In the genomic region with DNA sequence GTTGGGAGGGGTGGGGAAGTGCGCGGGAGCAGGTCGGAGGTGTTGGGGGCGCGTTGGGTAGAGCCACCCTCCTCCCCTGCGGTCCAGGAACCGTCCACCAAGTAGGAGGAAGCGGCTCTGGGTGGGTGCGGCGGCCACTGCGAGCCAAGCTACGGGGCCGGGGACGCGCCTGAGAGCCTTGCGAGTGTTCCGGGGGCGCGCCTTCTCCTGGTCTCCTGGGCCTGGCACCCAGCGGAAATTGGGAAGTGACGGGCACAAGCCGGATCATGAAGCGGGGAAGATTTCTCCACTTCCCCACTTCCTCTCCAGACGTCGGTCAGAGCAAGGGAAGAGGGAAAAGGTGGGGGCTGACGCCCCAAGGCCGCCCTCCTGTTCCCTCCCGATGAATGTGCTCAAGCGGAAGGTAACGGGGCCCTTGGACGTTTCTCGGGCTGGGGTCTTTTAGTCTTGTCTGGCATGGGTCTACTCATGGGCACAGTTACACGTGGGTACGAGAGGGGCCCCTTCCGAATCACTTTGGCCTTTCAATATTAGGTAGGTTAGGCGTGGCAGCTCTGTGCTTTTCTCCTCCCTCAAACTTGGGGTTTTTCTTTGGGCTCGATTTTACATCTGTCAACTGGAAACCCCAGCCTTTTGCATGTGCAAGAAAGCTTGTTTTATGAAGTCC, we compare ENCODE assay signal across 8 cellular contexts. TPM values are rescaled to one million over a fixed set of nuclear protein-coding genes. Genes with fewer than 3 reads are reported as not detected.
DNase-seq lines count a peak whose midpoint lies in the region; ATAC-seq, FAIRE-seq and TF ChIP-seq lines count a peak whose summit lies in the region.

No MANE protein-coding gene starts in this region.

- no peak for FAIRE-seq in kidney (lab: Jason Lieb, UNC)

- intact Hi-C loops in ascending aorta (cut with DNase I) (loop anchor here (1.0 to 5.0 kb wide), 3 partner anchors 14 to 71 kb away; partner anchors contain the start of genes ACTN3 and ZDHHC24), kidney (cut with DNase I) (no loop called here)

- H3K9me3 ChIP-seq in ascending aorta = no peaks in the 10 kb centered on the region
- no peaks in the 10 kb centered on the region for H3K9me3 ChIP-seq in kidney (ENCODE audit: control insufficient read depth in 1 of 2, low read length in 2 of 2)
- H3K9me3 ChIP-seq in stomach smooth muscle (ENCODE audit: control insufficient read depth in 2 of 2, low read length in 2 of 2) = no peaks in the 10 kb centered on the region

- peak; percentile 72 for DNase-seq in NCI-H2029 (lab: John Stamatoyannopoulos, UW)
- no peak for DNase-seq in NCI-H2029 treated with DMSO at 0.1 percent for 48 hours (lab: John Stamatoyannopoulos, UW)
- no peak for DNase-seq in LNCaP clone FGC (ENCODE audit: low read depth)
- peak; percentile 30 to 89 for DNase-seq in ascending aorta (ENCODE audit: low spot score in 2 of 2)
- no peak for DNase-seq in kidney

- ATAC-seq in GM18873 (IDR thresholded peaks at IDR 0.05; ENCODE audit: low FRiP score, unreplicated experiment) (no peak), HG02884 (IDR thresholded peaks at IDR 0.05; ENCODE audit: unreplicated experiment) (no peak)

- H3K27ac ChIP-seq in ascending aorta = peak overlapping the region; percentile 92 to 95
- H3K27ac ChIP-seq in kidney (ENCODE audit: low read depth in 2 of 2, low read length in 2 of 2) = peak overlapping the region; percentile 95 to 98
- H3K27ac ChIP-seq in stomach smooth muscle (ENCODE audit: low read length) = peak overlapping the region; percentile 97

- H3K36me3 ChIP-seq in ascending aorta (no peaks in the 10 kb centered on the region), kidney (ENCODE audit: control insufficient read depth in 1 of 2, insufficient read depth in 2 of 2, low read length in 2 of 2) (peaks cover 0 to 3% of the 10 kb centered on the region in 2 donors), stomach smooth muscle (ENCODE audit: control insufficient read depth in 2 of 2, insufficient read depth in 2 of 2, low read length in 2 of 2) (peaks cover 0 to 2% of the 10 kb centered on the region in 2 donors)

- no peaks in the 10 kb centered on the region for H3K27me3 ChIP-seq in ascending aorta
- no peaks in the 10 kb centered on the region for H3K27me3 ChIP-seq in stomach smooth muscle (ENCODE audit: control insufficient read depth in 1 of 2, insufficient read depth in 2 of 2, low read length in 2 of 2)

- H3K4me3 ChIP-seq in LNCaP clone FGC (ENCODE audit: low read depth, low read length) (peak overlapping the region; percentile 94), ascending aorta (peak overlapping the region; percentile 63 to 85), kidney (ENCODE audit: low read length in 2 of 2) (peak overlapping the region; percentile 99 to 100), stomach smooth muscle (ENCODE audit: low read length in 2 of 2) (peak overlapping the region; percentile 99)

- TF ChIP-seq CTCF in LNCaP clone FGC (IDR thresholded peaks at IDR 0.05; ENCODE audit: control insufficient read depth, extremely low read depth, insufficient read depth) (no peak), ascending aorta (IDR thresholded peaks at IDR 0.05) (no peak), kidney (IDR thresholded peaks at IDR 0.05; ENCODE audit: borderline replicate concordance, extremely low read depth, insufficient read depth) (no peak)

- H3K9ac ChIP-seq in kidney (ENCODE audit: low read length in 2 of 2) (peak overlapping the region; percentile 90 to 94), stomach smooth muscle (ENCODE audit: low read length in 2 of 2) (peak overlapping the region; percentile 97 to 99)

- peaks cover 6 to 36% of the 10 kb centered on the region in 2 donors for H3K4me1 ChIP-seq in ascending aorta
- peaks cover 0 to 18% of the 10 kb centered on the region in 2 donors for H3K4me1 ChIP-seq in kidney (ENCODE audit: control insufficient read depth in 1 of 2, insufficient read depth in 1 of 2, low read depth in 1 of 2, low read length in 2 of 2)
- peaks cover 36% of the 10 kb centered on the region for H3K4me1 ChIP-seq in stomach smooth muscle (ENCODE audit: control insufficient read depth, insufficient read depth, low read length)

RNA-seq across cellular contexts. Expression of gene RBM14, which starts 0.9 kb away (rescaled TPM):
- total RNA-seq in ascending aorta (39.2 TPM), kidney (80.6 TPM)
- polyA plus RNA-seq in kidney (ENCODE audit: insufficient read depth, low read depth, low replicate concordance) = 35.9 TPM

RNA-seq across cellular contexts. Expression of gene RBM4, which starts 21.2 kb away (rescaled TPM):
- total RNA-seq in ascending aorta = 79.5 TPM
- 125 TPM for total RNA-seq in kidney
- polyA plus RNA-seq in kidney (ENCODE audit: insufficient read depth, low read depth, low replicate concordance) = 168 TPM

RNA-seq across cellular contexts. Expression of gene CCS, which starts 24.3 kb away (rescaled TPM):
- total RNA-seq in ascending aorta (50.4 TPM), kidney (40.7 TPM)
- polyA plus RNA-seq in kidney (ENCODE audit: insufficient read depth, low read depth, low replicate concordance) = 78.7 TPM

RNA-seq across cellular contexts. Expression of gene CCDC87, which starts 24.4 kb away (rescaled TPM):
- 0.21 TPM for total RNA-seq in ascending aorta
- total RNA-seq in kidney = 1.0 TPM
- polyA plus RNA-seq in kidney (ENCODE audit: insufficient read depth, low read depth, low replicate concordance) = 0.13 TPM

RNA-seq across cellular contexts. Expression of gene CTSF, which starts 48.9 kb away (rescaled TPM):
- 98.8 TPM for total RNA-seq in ascending aorta
- total RNA-seq in kidney = 58.0 TPM
- 80.4 TPM for polyA plus RNA-seq in kidney (ENCODE audit: insufficient read depth, low read depth, low replicate concordance)

Comparison
In these comparisons a context has a peak if more than half of its experiments do, and no peak if none do; other contexts are left out.
1. DNase-seq: peak in NCI-H2029 (single experiment) and ascending aorta (2 of 2); none in NCI-H2029 treated with DMSO at 0.1 percent for 48 hours (single experiment), LNCaP clone FGC (single experiment) and kidney (single experiment).
2. Peak in every context shown above with its lines, with median percentiles within 50 percentile points of each other: H3K4me3 ChIP-seq and H3K27ac ChIP-seq.